27 cellular contexts compared by ENCODE assay signal in genomic region chr3:117252651-117253050, GRCh38.
"Had no signal": no experiment of that assay in that cellular context is flagged by ENCODE, and none has a peak within 500 bp of the region (broad histone marks: within the 10 kb centered on the region; RNA-seq: fewer than 3 reads in every experiment).

No MANE protein-coding gene starts in this region.

- DNase-seq: activated CD4-positive, alpha-beta T cell treated with anti-CD3 and anti-CD28 coated beads for 1 hour; activated CD4-positive, alpha-beta T cell treated with anti-CD3 and anti-CD28 coated beads, Interleukin-2, amount 10 ng/mL, durations not matched to agents 24 days and 14 days; activated CD4-positive, alpha-beta T cell treated with anti-CD3 and anti-CD28 coated beads, Interleukin-2, amount 50 U/mL, for 48 hours; activated CD8-positive, alpha-beta memory T cell treated with anti-CD3 and anti-CD28 coated beads, Interleukin-2, amount 10 ng/mL, durations not matched to agents 7 days and 5 days; activated effector memory CD4-positive, alpha-beta T cell treated with Interleukin-2 at 50 U/mL for 16 hours; activated naive CD4-positive, alpha-beta T cell; activated T-cell treated with anti-CD3 and anti-CD28 coated beads, Interleukin-2, amount 50 U/mL, for 24 hours; aorta; body of pancreas; central memory CD4-positive, alpha-beta T cell; MV-4-11; NCI-H1092 treated with DMSO at 0.1 percent for 48 hours; NCI-H1436; NCI-H1694 treated with DMSO at 0.1 percent for 48 hours; NCI-H2029 treated with DMSO at 0.1 percent for 48 hours; NCI-H345; NCI-H526 treated with DMSO at 0.1 percent for 48 hours; NCI-H82; OCI-M1; Right ventricle myocardium superior; T-helper 17 cell; T-helper 9 cell had no signal

- H3K4me2 ChIP-seq: KMS-11 had no signal

- ATAC-seq: activated CD8-positive, alpha-beta memory T cell treated with anti-CD3 and anti-CD28 coated beads, Interleukin-2, amount 10 ng/mL, durations not matched to agents 7 days and 5 days; T-helper 17 cell; WTC11 had no signal

- H3K9me3 ChIP-seq: body of pancreas, SJSA1 had no signal

- H3K4me3 ChIP-seq: body of pancreas, SJSA1 had no signal

- H3K9ac ChIP-seq: KMS-11 had no signal

- H3K27ac ChIP-seq: body of pancreas, KMS-11, RWPE1, SJSA1 had no signal

- FAIRE-seq: bronchial epithelial cell had no signal

- H3K27me3 ChIP-seq: body of pancreas, SJSA1 had no signal

- H3K36me3 ChIP-seq: SJSA1 had no signal
